22 cellular contexts compared by ENCODE assay signal in the genomic region with DNA sequence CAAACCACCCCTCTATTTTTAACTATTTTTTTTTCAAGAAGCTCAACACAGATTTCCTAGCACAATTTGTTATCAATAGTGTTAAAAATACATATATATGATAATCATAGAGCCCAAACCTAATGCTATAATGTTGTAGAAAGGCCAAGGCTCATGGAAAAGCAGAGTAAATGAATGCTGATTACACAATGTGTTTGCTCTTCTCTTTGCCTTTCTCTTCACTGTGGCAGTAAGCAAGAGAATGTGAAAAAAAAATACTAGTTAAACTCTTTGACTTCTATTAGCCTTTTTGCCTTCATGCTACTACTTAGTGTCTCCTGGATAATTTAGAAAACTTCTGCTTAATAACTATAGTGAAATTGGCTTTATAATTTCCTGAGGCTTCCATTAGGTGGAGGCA.
DNase-seq lines count a peak whose midpoint lies in the region; ATAC-seq, FAIRE-seq and TF ChIP-seq lines count a peak whose summit lies in the region.
"Had no signal": no experiment of that assay in that cellular context is flagged by ENCODE, and none has a peak within 500 bp of the region (broad histone marks: within the 10 kb centered on the region; RNA-seq: fewer than 3 reads in every experiment).

No MANE protein-coding gene starts in this region.

- H2AFZ ChIP-seq in neural cell (ENCODE audit: low read depth, low read length): no peak overlapping the region

- POLR2A ChIA-PET in A549 (lab: Yijun Ruan, JAX): no interaction called here

- no peaks in the 10 kb centered on the region for H3K27me3 Mint-ChIP-seq in T-helper 17 cell
- H3K27me3 Mint-ChIP-seq: IgD-negative memory B cell, T-cell had no signal

- H3K9me2 ChIP-seq in neural cell (ENCODE audit: insufficient read depth, low read length): no peaks in the 10 kb centered on the region

- no peak for TF ChIP-seq CTCF in A549 (IDR thresholded peaks at IDR 0.05)
- TF ChIP-seq CTCF in neural cell (IDR thresholded peaks at IDR 0.05; ENCODE audit: poor library complexity, severe bottlenecking): no peak

- H3K9ac ChIP-seq in neural cell (ENCODE audit: low read length): no peak overlapping the region
- H3K9ac ChIP-seq: BLaER1 treated with 17β-estradiol and CSF1 and Interleukin-3, amounts not matched to agents 10 nM and 100 nM had no signal

- no peak overlapping the region for H3K27ac Mint-ChIP-seq in T-helper 17 cell
- H3K27ac Mint-ChIP-seq: CD8-positive, alpha-beta T cell; IgD-negative memory B cell; T-cell had no signal

- H4K20me1 ChIP-seq in neural cell (ENCODE audit: insufficient read depth): no peaks in the 10 kb centered on the region
- H4K20me1 ChIP-seq: BLaER1 treated with 17β-estradiol and CSF1 and Interleukin-3, amounts not matched to agents 10 nM and 100 nM had no signal

- no peaks in the 10 kb centered on the region for H3K36me3 ChIP-seq in neural cell (ENCODE audit: insufficient read depth, low read length)
- H3K36me3 ChIP-seq: BLaER1 treated with 17β-estradiol and CSF1 and Interleukin-3, amounts not matched to agents 10 nM and 100 nM had no signal

- no peaks in the 10 kb centered on the region for H3K27me3 ChIP-seq in neural cell (ENCODE audit: insufficient read depth, low read depth, low read length)
- H3K27me3 ChIP-seq: BLaER1 treated with 17β-estradiol and CSF1 and Interleukin-3, amounts not matched to agents 10 nM and 100 nM had no signal

- no peaks in the 10 kb centered on the region for H3K79me2 ChIP-seq in neural cell (replicated peaks; ENCODE audit: insufficient read depth, low read length)

- no peak for TF ChIP-seq POLR2A in A549 (IDR thresholded peaks at IDR 0.05; ENCODE audit: low read length)

- intact Hi-C loops in sciatic nerve (cut with DNase I): no loop called here

- FAIRE-seq in A549 (lab: Jason Lieb, UNC): no peak
- FAIRE-seq: HTR-8/SVneo had no signal

- H3K36me3 Mint-ChIP-seq in T-helper 17 cell (ENCODE audit: low read depth): no peaks in the 10 kb centered on the region
- H3K36me3 Mint-ChIP-seq: CD8-positive, alpha-beta T cell; IgD-negative memory B cell; T-cell had no signal

- H3K4me2 ChIP-seq in A549 (peak overlapping the region; percentile 27; the same call in 1 of the 3 replicates), neural cell (ENCODE audit: low read length) (no peak overlapping the region)
- H3K4me2 ChIP-seq: BLaER1 treated with 17β-estradiol and CSF1 and Interleukin-3, amounts not matched to agents 10 nM and 100 nM had no signal

- CTCF ChIA-PET in A549 (lab: Yijun Ruan, JAX): no interaction called here

- 0 out of 3 replicates have a peak, but pooled peaks cover 20% of the 10 kb centered on the region for H3K4me1 ChIP-seq in A549
- H3K4me1 ChIP-seq: BLaER1 treated with 17β-estradiol and CSF1 and Interleukin-3, amounts not matched to agents 10 nM and 100 nM had no signal

- no peak for ATAC-seq in A549
- no peak for ATAC-seq in GM18858 (IDR thresholded peaks at IDR 0.05; ENCODE audit: unreplicated experiment)
- no peak for ATAC-seq in sciatic nerve
- no peak for ATAC-seq in T-helper 17 cell
- ATAC-seq: CD8-positive, alpha-beta T cell; Right ventricle myocardium inferior; SK-N-SH treated with all-trans-retinoic acid at 6 μM for 48 hours; T-cell had no signal

- TF ChIP-seq RAD21 in A549 (conservative IDR thresholded peaks at IDR 0.05 in 1 of 2, IDR thresholded peaks at IDR 0.05 in 1 of 2): peak in 1 of 2 experiments; percentile 18; a peak in 1 of 5 replicates
- TF ChIP-seq RAD21 in neural cell (conservative IDR thresholded peaks at IDR 0.05): peak; percentile 10

- DNase-seq in A549 (ENCODE audit: low read depth in 1 of 2, low spot score in 1 of 2) (no peak), DMS153 treated with DMSO at 0.1 percent for 48 hours (lab: John Stamatoyannopoulos, UW; ENCODE audit: unreplicated experiment) (peak; percentile 25), NCI-H774 (lab: John Stamatoyannopoulos, UW) (peak; percentile 33), sciatic nerve (ENCODE audit: low spot score) (no peak), T-helper 17 cell (no peak)
- DNase-seq: Calu3; CD8-positive, alpha-beta T cell; DND-41; H9; Karpas-422; MM.1S; NCI-H2029 treated with DMSO at 0.1 percent for 48 hours; NK-92 treated with Interleukin-12 subunit alpha and Interleukin-12 subunit beta, amount 100 ng/mL, for 24 hours; T-cell had no signal

- no peak overlapping the region for H3K27ac ChIP-seq in A549
- H3K27ac ChIP-seq in neural cell (ENCODE audit: low read length): no peak overlapping the region
- H3K27ac ChIP-seq: BLaER1 treated with 17β-estradiol and CSF1 and Interleukin-3, amounts not matched to agents 10 nM and 100 nM; HL-60 had no signal

- H3F3A ChIP-seq in neural cell (ENCODE audit: insufficient read depth, low read length, poor library complexity, severe bottlenecking): no peaks in the 10 kb centered on the region

- TF ChIP-seq EP300 in A549 (IDR thresholded peaks at IDR 0.05): no peak
- TF ChIP-seq EP300 in neural cell (conservative IDR thresholded peaks at IDR 0.05; ENCODE audit: poor library complexity, severe bottlenecking): no peak

- H3K4me1 Mint-ChIP-seq in T-helper 17 cell: no peaks in the 10 kb centered on the region
- H3K4me1 Mint-ChIP-seq: IgD-negative memory B cell, T-cell had no signal

- H3K4me3 Mint-ChIP-seq in T-helper 17 cell: no peak overlapping the region
- H3K4me3 Mint-ChIP-seq: CD8-positive, alpha-beta T cell; H9; IgD-negative memory B cell; T-cell had no signal

- H3K4me3 ChIP-seq in A549: no peak overlapping the region
- H3K4me3 ChIP-seq in neural cell (ENCODE audit: low read length): no peak overlapping the region
- H3K4me3 ChIP-seq: BLaER1 treated with 17β-estradiol and CSF1 and Interleukin-3, amounts not matched to agents 10 nM and 100 nM had no signal

- H3K9me3 ChIP-seq in A549: no peaks in the 10 kb centered on the region
- H3K9me3 ChIP-seq in neural cell (ENCODE audit: low read length): no peaks in the 10 kb centered on the region
- no peaks in the 10 kb centered on the region for H3K9me3 ChIP-seq in T-helper 17 cell (ENCODE audit: control insufficient read depth, low read length, poor library complexity, severe bottlenecking)
- H3K9me3 ChIP-seq: BLaER1 treated with 17β-estradiol and CSF1 and Interleukin-3, amounts not matched to agents 10 nM and 100 nM had no signal

TF ChIP-seq in A549, 52 proteins besides CTCF, POLR2A, EP300 and RAD21:
- TF ChIP-seq POLR2AphosphoS2 (conservative IDR thresholded peaks at IDR 0.05; ENCODE audit: low read length) (no peak), BHLHE40 (IDR thresholded peaks at IDR 0.05; ENCODE audit: low read depth, low read length) (no peak), CHD4 (IDR thresholded peaks at IDR 0.05; ENCODE audit: borderline replicate concordance) (no peak), NFE2L2 (conservative IDR thresholded peaks at IDR 0.05; ENCODE audit: low read length) (no peak), HDAC2 (IDR thresholded peaks at IDR 0.05) (no peak), PHF8 (IDR thresholded peaks at IDR 0.05; ENCODE audit: borderline replicate concordance, low read depth) (no peak), ESRRA (IDR thresholded peaks at IDR 0.05; ENCODE audit: borderline replicate concordance, low read length) (no peak), KDM5A (IDR thresholded peaks at IDR 0.05) (no peak), HOXA7 (CRISPR knock-in tag; IDR thresholded peaks at IDR 0.05) (no peak)
- TF ChIP-seq, protein P1, sequence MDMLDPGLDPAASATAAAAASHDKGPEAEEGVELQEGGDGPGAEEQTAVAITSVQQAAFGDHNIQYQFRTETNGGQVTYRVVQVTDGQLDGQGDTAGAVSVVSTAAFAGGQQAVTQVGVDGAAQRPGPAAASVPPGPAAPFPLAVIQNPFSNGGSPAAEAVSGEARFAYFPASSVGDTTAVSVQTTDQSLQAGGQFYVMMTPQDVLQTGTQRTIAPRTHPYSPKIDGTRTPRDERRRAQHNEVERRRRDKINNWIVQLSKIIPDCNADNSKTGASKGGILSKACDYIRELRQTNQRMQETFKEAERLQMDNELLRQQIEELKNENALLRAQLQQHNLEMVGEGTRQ (IDR thresholded peaks at IDR 0.05): no peak

TF ChIP-seq in neural cell, 6 proteins besides CTCF, POLR2A, EP300 and RAD21:
- no peak for TF ChIP-seq EZH2 (IDR thresholded peaks at IDR 0.05; ENCODE audit: borderline replicate concordance, insufficient read depth, low read length, poor library complexity, severe bottlenecking)
- TF ChIP-seq, protein P2, sequence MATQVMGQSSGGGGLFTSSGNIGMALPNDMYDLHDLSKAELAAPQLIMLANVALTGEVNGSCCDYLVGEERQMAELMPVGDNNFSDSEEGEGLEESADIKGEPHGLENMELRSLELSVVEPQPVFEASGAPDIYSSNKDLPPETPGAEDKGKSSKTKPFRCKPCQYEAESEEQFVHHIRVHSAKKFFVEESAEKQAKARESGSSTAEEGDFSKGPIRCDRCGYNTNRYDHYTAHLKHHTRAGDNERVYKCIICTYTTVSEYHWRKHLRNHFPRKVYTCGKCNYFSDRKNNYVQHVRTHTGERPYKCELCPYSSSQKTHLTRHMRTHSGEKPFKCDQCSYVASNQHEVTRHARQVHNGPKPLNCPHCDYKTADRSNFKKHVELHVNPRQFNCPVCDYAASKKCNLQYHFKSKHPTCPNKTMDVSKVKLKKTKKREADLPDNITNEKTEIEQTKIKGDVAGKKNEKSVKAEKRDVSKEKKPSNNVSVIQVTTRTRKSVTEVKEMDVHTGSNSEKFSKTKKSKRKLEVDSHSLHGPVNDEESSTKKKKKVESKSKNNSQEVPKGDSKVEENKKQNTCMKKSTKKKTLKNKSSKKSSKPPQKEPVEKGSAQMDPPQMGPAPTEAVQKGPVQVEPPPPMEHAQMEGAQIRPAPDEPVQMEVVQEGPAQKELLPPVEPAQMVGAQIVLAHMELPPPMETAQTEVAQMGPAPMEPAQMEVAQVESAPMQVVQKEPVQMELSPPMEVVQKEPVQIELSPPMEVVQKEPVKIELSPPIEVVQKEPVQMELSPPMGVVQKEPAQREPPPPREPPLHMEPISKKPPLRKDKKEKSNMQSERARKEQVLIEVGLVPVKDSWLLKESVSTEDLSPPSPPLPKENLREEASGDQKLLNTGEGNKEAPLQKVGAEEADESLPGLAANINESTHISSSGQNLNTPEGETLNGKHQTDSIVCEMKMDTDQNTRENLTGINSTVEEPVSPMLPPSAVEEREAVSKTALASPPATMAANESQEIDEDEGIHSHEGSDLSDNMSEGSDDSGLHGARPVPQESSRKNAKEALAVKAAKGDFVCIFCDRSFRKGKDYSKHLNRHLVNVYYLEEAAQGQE (IDR thresholded peaks at IDR 0.05; ENCODE audit: borderline replicate concordance): no peak
- no peak for TF ChIP-seq MXI1 (conservative IDR thresholded peaks at IDR 0.05; ENCODE audit: poor library complexity, severe bottlenecking)
- no peak for TF ChIP-seq POLR2AphosphoS5 (IDR thresholded peaks at IDR 0.05)
- no peak for TF ChIP-seq TAF1 (IDR thresholded peaks at IDR 0.05; ENCODE audit: low read depth)
- no peak for TF ChIP-seq SMC3 (conservative IDR thresholded peaks at IDR 0.05; ENCODE audit: poor library complexity)

Comparison
In these comparisons a context has a peak if more than half of its experiments do, and no peak if none do; other contexts are left out.
1. DNase-seq: peak in DMS153 treated with DMSO at 0.1 percent for 48 hours (single experiment) and NCI-H774 (single experiment); none in A549 (0 of 2), sciatic nerve (single experiment) and T-helper 17 cell (0 of 3).